Comparison of ENCODE assay signal across 1 cellular context in genomic region chr12:93773122-93773871, GRCh38.
A peak's percentile ranks its signal among the peaks of the same experiment; 100 is the strongest.
TF ChIP-seq lines count a peak whose summit lies in the region.

No MANE protein-coding gene starts in this region.

TF ChIP-seq in K562, 482 proteins besides CTCF, POLR2A, EP300 and RAD21 (continued from another document and continues in another):
- TF ChIP-seq, protein P1, sequence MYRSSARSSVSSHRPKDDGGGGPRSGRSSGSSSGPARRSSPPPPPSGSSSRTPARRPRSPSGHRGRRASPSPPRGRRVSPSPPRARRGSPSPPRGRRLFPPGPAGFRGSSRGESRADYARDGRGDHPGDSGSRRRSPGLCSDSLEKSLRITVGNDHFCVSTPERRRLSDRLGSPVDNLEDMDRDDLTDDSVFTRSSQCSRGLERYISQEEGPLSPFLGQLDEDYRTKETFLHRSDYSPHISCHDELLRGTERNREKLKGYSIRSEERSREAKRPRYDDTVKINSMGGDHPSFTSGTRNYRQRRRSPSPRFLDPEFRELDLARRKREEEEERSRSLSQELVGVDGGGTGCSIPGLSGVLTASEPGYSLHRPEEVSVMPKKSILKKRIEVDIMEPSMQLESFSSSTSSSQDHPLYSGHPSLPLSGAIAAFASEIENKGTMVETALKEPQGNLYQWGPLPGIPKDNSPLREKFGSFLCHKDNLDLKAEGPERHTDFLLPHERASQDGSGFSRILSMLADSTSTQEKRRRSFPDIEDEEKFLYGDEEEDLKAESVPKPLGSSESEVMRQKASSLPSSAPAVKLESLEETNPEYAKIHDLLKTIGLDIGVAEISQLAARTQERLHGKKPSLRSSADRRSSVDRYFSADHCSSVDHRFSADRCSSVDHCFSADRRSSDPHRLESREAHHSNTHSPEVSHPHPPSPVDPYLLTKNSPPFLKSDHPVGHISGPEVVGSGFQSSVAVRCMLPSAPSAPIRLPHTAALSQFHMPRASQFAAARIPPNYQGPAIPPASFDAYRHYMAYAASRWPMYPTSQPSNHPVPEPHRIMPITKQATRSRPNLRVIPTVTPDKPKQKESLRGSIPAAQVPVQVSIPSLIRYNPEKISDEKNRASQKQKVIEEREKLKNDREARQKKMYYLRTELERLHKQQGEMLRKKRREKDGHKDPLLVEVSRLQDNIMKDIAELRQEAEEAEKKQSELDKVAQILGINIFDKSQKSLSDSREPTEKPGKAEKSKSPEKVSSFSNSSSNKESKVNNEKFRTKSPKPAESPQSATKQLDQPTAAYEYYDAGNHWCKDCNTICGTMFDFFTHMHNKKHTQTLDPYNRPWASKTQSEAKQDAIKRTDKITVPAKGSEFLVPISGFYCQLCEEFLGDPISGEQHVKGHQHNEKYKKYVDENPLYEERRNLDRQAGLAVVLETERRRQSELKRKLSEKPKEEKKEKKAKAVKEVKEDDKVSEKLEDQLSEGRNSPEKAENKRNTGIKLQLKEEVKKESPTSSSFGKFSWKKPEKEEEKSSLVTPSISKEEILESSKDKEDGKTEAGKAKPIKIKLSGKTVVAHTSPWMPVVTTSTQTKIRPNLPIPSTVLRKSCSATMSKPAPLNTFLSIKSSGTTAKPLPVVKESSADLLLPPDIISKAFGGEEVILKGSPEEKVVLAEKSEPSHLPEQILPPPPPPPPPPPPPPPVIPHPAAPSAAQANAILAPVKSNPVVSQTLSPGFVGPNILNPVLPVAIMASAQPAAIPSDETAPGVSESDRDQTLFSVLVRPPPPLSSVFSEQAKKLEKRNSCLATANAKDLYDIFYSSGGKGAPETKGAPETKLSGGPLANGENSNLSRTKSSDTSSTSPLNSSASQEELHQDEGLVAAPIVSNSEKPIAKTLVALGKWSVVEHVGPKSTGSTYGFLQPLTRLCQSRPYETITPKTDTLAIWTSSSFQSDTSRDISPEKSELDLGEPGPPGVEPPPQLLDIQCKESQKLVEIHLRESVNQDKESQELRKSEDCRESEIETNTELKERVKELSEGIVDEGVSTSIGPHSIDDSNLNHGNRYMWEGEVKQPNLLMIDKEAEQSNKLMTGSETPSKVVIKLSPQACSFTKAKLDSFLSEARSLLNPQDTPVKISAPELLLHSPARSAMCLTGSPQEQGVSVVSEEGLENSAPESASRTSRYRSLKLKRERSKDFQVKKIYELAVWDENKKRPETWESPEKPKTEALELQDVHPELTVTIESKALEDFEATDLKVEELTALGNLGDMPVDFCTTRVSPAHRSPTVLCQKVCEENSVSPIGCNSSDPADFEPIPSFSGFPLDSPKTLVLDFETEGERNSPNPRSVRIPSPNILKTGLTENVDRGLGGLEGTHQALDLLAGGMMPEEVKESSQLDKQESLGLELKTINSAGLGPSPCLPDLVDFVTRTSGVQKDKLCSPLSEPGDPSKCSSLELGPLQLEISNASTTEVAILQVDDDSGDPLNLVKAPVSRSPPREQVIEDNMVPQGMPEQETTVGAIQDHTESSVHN (IDR thresholded peaks at IDR 0.05; ENCODE audit: borderline replicate concordance in 1 of 2, low read depth in 1 of 2) = peak in 1 of 2 experiments; percentile 89; a peak in 1 of 4 replicates
- TF ChIP-seq KDM4B (IDR thresholded peaks at IDR 0.05; ENCODE audit: borderline replicate concordance in 2 of 2, low read depth in 1 of 2) (no peak), HEY1 (CRISPR knock-in tag; IDR thresholded peaks at IDR 0.05; ENCODE audit: borderline replicate concordance) (no peak), CBFA2T3 (IDR thresholded peaks at IDR 0.05) (peak; percentile 82), DLX4 (CRISPR knock-in tag; IDR thresholded peaks at IDR 0.05) (no peak), POLR2H (tag; IDR thresholded peaks at IDR 0.05; ENCODE audit: low read depth) (no peak), NR2C2 (CRISPR knock-in tag; IDR thresholded peaks at IDR 0.05) (no peak), NR2C2 (tag; IDR thresholded peaks at IDR 0.05) (no peak), BRD9 (IDR thresholded peaks at IDR 0.05; ENCODE audit: low read depth, partially characterized antibody) (no peak), STAT5A (IDR thresholded peaks at IDR 0.05; ENCODE audit: borderline replicate concordance, low read length) (0 out of 2 replicates have a peak, but pooled peaks have one; percentile 4), MEIS2 (IDR thresholded peaks at IDR 0.05; ENCODE audit: partially characterized antibody) (peak; percentile 73), ZNF263 (CRISPR knock-in tag; IDR thresholded peaks at IDR 0.05; ENCODE audit: borderline replicate concordance) (no peak), PKNOX1 (IDR thresholded peaks at IDR 0.05) (peak; percentile 59), LEF1 (IDR thresholded peaks at IDR 0.05) (peak; percentile 40; the same call in 1 of the 2 replicates), STAT5B (CRISPR knock-in tag; IDR thresholded peaks at IDR 0.05) (no peak), TOE1 (IDR thresholded peaks at IDR 0.05; ENCODE audit: borderline replicate concordance) (peak; percentile 52; the same call in 1 of the 2 replicates), TOE1 (CRISPR knock-in tag; IDR thresholded peaks at IDR 0.05; ENCODE audit: borderline replicate concordance, low read depth) (no peak), NR2F6 (CRISPR knock-in tag; IDR thresholded peaks at IDR 0.05) (no peak), IRF2 (CRISPR knock-in tag; IDR thresholded peaks at IDR 0.05) (no peak), HMBOX1 (IDR thresholded peaks at IDR 0.05) (peak; percentile 38; the same call in 1 of the 2 replicates), CTBP1 (IDR thresholded peaks at IDR 0.05; ENCODE audit: borderline replicate concordance) (peak; percentile 46; the same call in 1 of the 2 replicates), MYBL2 (IDR thresholded peaks at IDR 0.05; ENCODE audit: low read depth) (no peak; the same call in 1 of the 2 replicates), MYBL2 (CRISPR knock-in tag; IDR thresholded peaks at IDR 0.05; ENCODE audit: borderline replicate concordance) (no peak), MXI1 (IDR thresholded peaks at IDR 0.05; ENCODE audit: low read depth, low read length) (no peak), ZFPM2 (CRISPR knock-in tag; IDR thresholded peaks at IDR 0.05) (no peak), NFATC3 (IDR thresholded peaks at IDR 0.05) (no peak), XRCC3 (IDR thresholded peaks at IDR 0.05) (no peak), CCAR2 (IDR thresholded peaks at IDR 0.05; ENCODE audit: low read depth, low read length) (no peak), MYC (IDR thresholded peaks at IDR 0.05; ENCODE audit: low read depth, low read length) (peak; percentile 71), MYC (CRISPR knock-in tag; IDR thresholded peaks at IDR 0.05; ENCODE audit: borderline replicate concordance, low read depth) (no peak), TAF9B (IDR thresholded peaks at IDR 0.05; ENCODE audit: partially characterized antibody) (peak; percentile 60), ZBTB12 (CRISPR knock-in tag; IDR thresholded peaks at IDR 0.05) (peak; percentile 58), PURB (CRISPR knock-in tag; IDR thresholded peaks at IDR 0.05; ENCODE audit: low read depth) (no peak), HINFP (tag; conservative IDR thresholded peaks at IDR 0.05; ENCODE audit: low read depth) (no peak), PHF8 (IDR thresholded peaks at IDR 0.05; ENCODE audit: borderline replicate concordance, low read length) (no peak), IFI16 (CRISPR knock-in tag; IDR thresholded peaks at IDR 0.05) (no peak)
- TF ChIP-seq, protein P2, sequence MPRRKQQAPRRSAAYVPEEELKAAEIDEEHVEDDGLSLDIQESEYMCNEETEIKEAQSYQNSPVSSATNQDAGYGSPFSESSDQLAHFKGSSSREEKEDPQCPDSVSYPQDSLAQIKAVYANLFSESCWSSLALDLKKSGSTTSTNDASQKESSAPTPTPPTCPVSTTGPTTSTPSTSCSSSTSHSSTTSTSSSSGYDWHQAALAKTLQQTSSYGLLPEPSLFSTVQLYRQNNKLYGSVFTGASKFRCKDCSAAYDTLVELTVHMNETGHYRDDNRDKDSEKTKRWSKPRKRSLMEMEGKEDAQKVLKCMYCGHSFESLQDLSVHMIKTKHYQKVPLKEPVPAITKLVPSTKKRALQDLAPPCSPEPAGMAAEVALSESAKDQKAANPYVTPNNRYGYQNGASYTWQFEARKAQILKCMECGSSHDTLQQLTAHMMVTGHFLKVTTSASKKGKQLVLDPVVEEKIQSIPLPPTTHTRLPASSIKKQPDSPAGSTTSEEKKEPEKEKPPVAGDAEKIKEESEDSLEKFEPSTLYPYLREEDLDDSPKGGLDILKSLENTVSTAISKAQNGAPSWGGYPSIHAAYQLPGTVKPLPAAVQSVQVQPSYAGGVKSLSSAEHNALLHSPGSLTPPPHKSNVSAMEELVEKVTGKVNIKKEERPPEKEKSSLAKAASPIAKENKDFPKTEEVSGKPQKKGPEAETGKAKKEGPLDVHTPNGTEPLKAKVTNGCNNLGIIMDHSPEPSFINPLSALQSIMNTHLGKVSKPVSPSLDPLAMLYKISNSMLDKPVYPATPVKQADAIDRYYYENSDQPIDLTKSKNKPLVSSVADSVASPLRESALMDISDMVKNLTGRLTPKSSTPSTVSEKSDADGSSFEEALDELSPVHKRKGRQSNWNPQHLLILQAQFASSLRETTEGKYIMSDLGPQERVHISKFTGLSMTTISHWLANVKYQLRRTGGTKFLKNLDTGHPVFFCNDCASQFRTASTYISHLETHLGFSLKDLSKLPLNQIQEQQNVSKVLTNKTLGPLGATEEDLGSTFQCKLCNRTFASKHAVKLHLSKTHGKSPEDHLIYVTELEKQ (CRISPR knock-in tag; IDR thresholded peaks at IDR 0.05) = no peak
- TF ChIP-seq, protein P3, sequence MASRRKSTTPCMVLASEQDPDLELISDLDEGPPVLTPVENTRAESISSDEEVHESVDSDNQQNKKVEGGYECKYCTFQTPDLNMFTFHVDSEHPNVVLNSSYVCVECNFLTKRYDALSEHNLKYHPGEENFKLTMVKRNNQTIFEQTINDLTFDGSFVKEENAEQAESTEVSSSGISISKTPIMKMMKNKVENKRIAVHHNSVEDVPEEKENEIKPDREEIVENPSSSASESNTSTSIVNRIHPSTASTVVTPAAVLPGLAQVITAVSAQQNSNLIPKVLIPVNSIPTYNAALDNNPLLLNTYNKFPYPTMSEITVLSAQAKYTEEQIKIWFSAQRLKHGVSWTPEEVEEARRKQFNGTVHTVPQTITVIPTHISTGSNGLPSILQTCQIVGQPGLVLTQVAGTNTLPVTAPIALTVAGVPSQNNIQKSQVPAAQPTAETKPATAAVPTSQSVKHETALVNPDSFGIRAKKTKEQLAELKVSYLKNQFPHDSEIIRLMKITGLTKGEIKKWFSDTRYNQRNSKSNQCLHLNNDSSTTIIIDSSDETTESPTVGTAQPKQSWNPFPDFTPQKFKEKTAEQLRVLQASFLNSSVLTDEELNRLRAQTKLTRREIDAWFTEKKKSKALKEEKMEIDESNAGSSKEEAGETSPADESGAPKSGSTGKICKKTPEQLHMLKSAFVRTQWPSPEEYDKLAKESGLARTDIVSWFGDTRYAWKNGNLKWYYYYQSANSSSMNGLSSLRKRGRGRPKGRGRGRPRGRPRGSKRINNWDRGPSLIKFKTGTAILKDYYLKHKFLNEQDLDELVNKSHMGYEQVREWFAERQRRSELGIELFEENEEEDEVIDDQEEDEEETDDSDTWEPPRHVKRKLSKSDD (conservative IDR thresholded peaks at IDR 0.05; ENCODE audit: low read length) = no peak
- TF ChIP-seq, protein P4, sequence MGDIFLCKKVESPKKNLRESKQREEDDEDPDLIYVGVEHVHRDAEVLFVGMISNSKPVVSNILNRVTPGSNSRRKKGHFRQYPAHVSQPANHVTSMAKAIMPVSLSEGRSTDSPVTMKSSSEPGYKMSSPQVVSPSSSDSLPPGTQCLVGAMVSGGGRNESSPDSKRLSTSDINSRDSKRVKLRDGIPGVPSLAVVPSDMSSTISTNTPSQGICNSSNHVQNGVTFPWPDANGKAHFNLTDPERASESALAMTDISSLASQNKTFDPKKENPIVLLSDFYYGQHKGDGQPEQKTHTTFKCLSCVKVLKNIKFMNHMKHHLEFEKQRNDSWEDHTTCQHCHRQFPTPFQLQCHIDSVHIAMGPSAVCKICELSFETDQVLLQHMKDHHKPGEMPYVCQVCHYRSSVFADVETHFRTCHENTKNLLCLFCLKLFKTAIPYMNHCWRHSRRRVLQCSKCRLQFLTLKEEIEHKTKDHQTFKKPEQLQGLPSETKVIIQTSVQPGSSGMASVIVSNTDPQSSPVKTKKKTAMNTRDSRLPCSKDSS (IDR thresholded peaks at IDR 0.05; ENCODE audit: low read depth, partially characterized antibody) = no peak
